ENCODE assay signal across 9 cellular contexts in genomic region chr1:11690669-11691301, GRCh38.
DNase-seq lines count a peak whose midpoint lies in the region; ATAC-seq and TF ChIP-seq lines count a peak whose summit lies in the region.
"Had no signal": no experiment of that assay in that cellular context is flagged by ENCODE, and none has a peak within 500 bp of the region (broad histone marks: within the 10 kb centered on the region; RNA-seq: fewer than 3 reads in every experiment).

No MANE protein-coding gene starts in this region.

- no peak for ATAC-seq in stimulated activated naive CD8-positive, alpha-beta T cell treated with anti-CD3 and anti-CD28 coated beads, Interleukin-15, Interleukin-2, amounts not matched to agents 100 U/mL and 50 U/mL, for 24 hours
- ATAC-seq in memory B cell (ENCODE audit: low read depth) (no peak), HG03139 (IDR thresholded peaks at IDR 0.05; ENCODE audit: unreplicated experiment) (no peak)

- peaks cover 26% of the 10 kb centered on the region for H3K4me1 Mint-ChIP-seq in stimulated activated naive CD8-positive, alpha-beta T cell treated with anti-CD3 and anti-CD28 coated beads, Interleukin-15, Interleukin-2, amounts not matched to agents 100 ng/mL and 50 ng/mL, for 24 hours (ENCODE audit: low read depth)
- H3K4me1 Mint-ChIP-seq in memory B cell, result peaks cover 21% of the 10 kb centered on the region

- H3K27ac Mint-ChIP-seq in stimulated activated naive CD8-positive, alpha-beta T cell treated with anti-CD3 and anti-CD28 coated beads, Interleukin-15, Interleukin-2, amounts not matched to agents 100 ng/mL and 50 ng/mL, for 24 hours, result no peak overlapping the region
- H3K27ac Mint-ChIP-seq in memory B cell, result no peak overlapping the region

- DNase-seq in stimulated activated naive CD8-positive, alpha-beta T cell treated with anti-CD3 and anti-CD28 coated beads, Interleukin-15, Interleukin-2, amounts not matched to agents 100 U/mL and 50 U/mL, for 24 hours, result no peak
- DNase-seq in astrocyte of the hippocampus (ENCODE audit: low read depth, low spot score), result peak; percentile 67
- no peak for DNase-seq in memory B cell (ENCODE audit: low spot score in 2 of 2)
- DNase-seq in iPS-NIHi11 (ENCODE audit: low spot score), result no peak
- no peak for DNase-seq in germinal center (ENCODE audit: low spot score)
- no peak for DNase-seq in GM13977 (ENCODE audit: low spot score)
- DNase-seq: NCI-H524 treated with DMSO at 0.1 percent for 48 hours had no signal

- H3K4me3 Mint-ChIP-seq in stimulated activated naive CD8-positive, alpha-beta T cell treated with anti-CD3 and anti-CD28 coated beads, Interleukin-15, Interleukin-2, amounts not matched to agents 100 ng/mL and 50 ng/mL, for 24 hours, result peak overlapping the region; percentile 57
- peak overlapping the region; percentile 49 for H3K4me3 Mint-ChIP-seq in memory B cell

- no peak for TF ChIP-seq CTCF in GM13977 (IDR thresholded peaks at IDR 0.05; ENCODE audit: extremely low read depth, insufficient read depth, missing control alignments)

- H3K27me3 Mint-ChIP-seq in stimulated activated naive CD8-positive, alpha-beta T cell treated with anti-CD3 and anti-CD28 coated beads, Interleukin-15, Interleukin-2, amounts not matched to agents 100 ng/mL and 50 ng/mL, for 24 hours, result peaks cover 40% of the 10 kb centered on the region
- H3K27me3 Mint-ChIP-seq in memory B cell, result peaks cover 38% of the 10 kb centered on the region

- in situ Hi-C loops in GM13977 (cut with MboI; ENCODE audit: low pct_unique_long_range_greater_than_20kb, low sequenced_read_pairs, unreplicated experiment), result no loop called here

- H3K9me3 Mint-ChIP-seq in stimulated activated naive CD8-positive, alpha-beta T cell treated with anti-CD3 and anti-CD28 coated beads, Interleukin-15, Interleukin-2, amounts not matched to agents 100 ng/mL and 50 ng/mL, for 24 hours, result no peaks in the 10 kb centered on the region
- no peaks in the 10 kb centered on the region for H3K9me3 Mint-ChIP-seq in memory B cell

- no peaks in the 10 kb centered on the region for H3K36me3 Mint-ChIP-seq in stimulated activated naive CD8-positive, alpha-beta T cell treated with anti-CD3 and anti-CD28 coated beads, Interleukin-15, Interleukin-2, amounts not matched to agents 100 ng/mL and 50 ng/mL, for 24 hours (ENCODE audit: low read depth)
- no peaks in the 10 kb centered on the region for H3K36me3 Mint-ChIP-seq in memory B cell
